Comparison of ENCODE assay signal across 8 cellular contexts in the genomic region with DNA sequence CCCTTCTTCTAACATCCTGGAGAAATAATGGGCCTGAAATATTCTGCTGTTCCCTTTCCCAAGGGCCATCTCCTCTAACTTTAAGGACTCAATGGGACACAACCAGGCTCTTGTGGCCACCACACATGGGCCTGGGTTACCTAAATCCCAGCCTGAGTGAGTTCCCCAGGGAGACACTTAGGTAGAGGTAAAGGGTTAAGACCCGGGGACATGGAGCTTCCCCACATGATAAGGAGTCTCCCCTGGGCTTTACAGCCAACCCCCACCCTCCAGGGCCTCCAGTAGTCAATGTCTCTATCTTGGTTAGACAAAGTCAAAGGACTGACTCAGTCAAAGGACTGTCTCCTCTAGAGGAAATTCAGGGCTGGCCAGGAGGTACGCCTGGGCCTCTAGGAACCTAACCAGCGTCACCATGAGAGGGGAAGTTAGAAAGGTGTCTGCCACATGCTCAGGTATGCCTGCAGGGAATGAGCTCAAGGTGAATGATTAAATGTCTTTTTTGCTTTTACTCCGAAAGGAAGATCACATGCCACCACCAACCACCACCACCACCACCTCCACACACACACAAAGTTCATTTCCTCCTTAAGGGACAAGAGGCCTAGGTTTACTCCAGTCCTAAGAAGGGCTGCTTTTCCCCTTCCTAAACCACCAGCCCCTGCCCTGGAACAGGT. TPM values are rescaled to one million over a fixed set of nuclear protein-coding genes. Genes with fewer than 3 reads are reported as not detected.
DNase-seq lines count a peak whose midpoint lies in the region; ATAC-seq and TF ChIP-seq lines count a peak whose summit lies in the region.

No MANE protein-coding gene starts in this region.

- TF ChIP-seq POLR2A in uterus (IDR thresholded peaks at IDR 0.05) = no peak

- peaks cover 5 to 24% (median 7%) of the 10 kb centered on the region in 3 donors for H3K27me3 Mint-ChIP-seq in CD14-positive monocyte (ENCODE audit: low read depth in 3 of 3)
- peaks cover 2% of the 10 kb centered on the region for H3K27me3 Mint-ChIP-seq in dendritic cell treated with granulocyte-macrophage colony-stimulating factor and Interleukin-4, amounts not matched to agents 40 ng/mL and 50 ng/mL, for 4 days

- peaks cover 54% of the 10 kb centered on the region for H3K4me1 Mint-ChIP-seq in CD14-positive monocyte
- H3K4me1 Mint-ChIP-seq in dendritic cell treated with granulocyte-macrophage colony-stimulating factor and Interleukin-4, amounts not matched to agents 40 ng/mL and 50 ng/mL, for 4 days (ENCODE audit: low read depth) = peaks cover 69% of the 10 kb centered on the region

- H3K36me3 ChIP-seq in SK-N-MC (ENCODE audit: insufficient read depth, low read length) (peaks cover 41% of the 10 kb centered on the region), mucosa of stomach (ENCODE audit: control insufficient read depth, insufficient read depth, low read length) (peaks cover 23% of the 10 kb centered on the region), uterus (no peaks in the 10 kb centered on the region), WERI-Rb-1 (peaks cover 3% of the 10 kb centered on the region)

- H3K27ac ChIP-seq in SK-N-MC = peak overlapping the region; percentile 76
- H3K27ac ChIP-seq in uterus = peak overlapping the region; percentile 96 to 99
- no peak overlapping the region for H3K27ac ChIP-seq in WERI-Rb-1

- no peak overlapping the region for H3K4me3 ChIP-seq in SK-N-MC
- H3K4me3 ChIP-seq in mucosa of stomach (ENCODE audit: low read length) = no peak overlapping the region
- no peak overlapping the region for H3K4me3 ChIP-seq in uterus
- no peak overlapping the region for H3K4me3 ChIP-seq in WERI-Rb-1 (ENCODE audit: low read depth, low read length)

- no peak for DNase-seq in CD14-positive monocyte (ENCODE audit: low spot score)
- DNase-seq in SK-N-MC (ENCODE audit: low read depth, low spot score) = no peak
- peak in 1 of 2 donors; percentile 48 for DNase-seq in uterus
- DNase-seq in WERI-Rb-1 = no peak

- no peak overlapping the region for H3K4me3 Mint-ChIP-seq in CD14-positive monocyte
- H3K4me3 Mint-ChIP-seq in dendritic cell treated with granulocyte-macrophage colony-stimulating factor and Interleukin-4, amounts not matched to agents 40 ng/mL and 50 ng/mL, for 4 days = no peak overlapping the region

- H3K27ac Mint-ChIP-seq in CD14-positive monocyte = peak overlapping the region; percentile 30 to 92 (median 82)
- peak overlapping the region; percentile 88 for H3K27ac Mint-ChIP-seq in dendritic cell treated with granulocyte-macrophage colony-stimulating factor and Interleukin-4, amounts not matched to agents 40 ng/mL and 50 ng/mL, for 4 days

- H3K9ac ChIP-seq in SK-N-MC (ENCODE audit: insufficient read length) (no peak overlapping the region), mucosa of stomach (ENCODE audit: low read length) (peak overlapping the region; percentile 31)

- H3K9me3 Mint-ChIP-seq in CD14-positive monocyte = peaks cover 0 to 6% (median 0%) of the 10 kb centered on the region in 7 donors
- H3K9me3 Mint-ChIP-seq in dendritic cell treated with granulocyte-macrophage colony-stimulating factor and Interleukin-4, amounts not matched to agents 40 ng/mL and 50 ng/mL, for 4 days = no peaks in the 10 kb centered on the region

- peaks cover 74% of the 10 kb centered on the region for H3K4me1 ChIP-seq in mucosa of stomach (ENCODE audit: control insufficient read depth, insufficient read depth, low read length)
- peaks cover 10 to 16% of the 10 kb centered on the region in 2 donors for H3K4me1 ChIP-seq in uterus

- intact Hi-C loops in CD14-positive monocyte (cut with micrococcal nuclease) (no loop called here), uterus (cut with DNase I; ENCODE audit: low total_unique reads) (loop anchor here (5.0 to 10.0 kb wide), 2 partner anchors 241 to 539 kb away; no protein-coding TSS in a partner anchor)
- intact Hi-C loops in dendritic cell treated with granulocyte-macrophage colony-stimulating factor and Interleukin-4, amounts not matched to agents 40 ng/mL and 50 ng/mL, for 4 days (cut with micrococcal nuclease) = loop anchor here (5.0 to 10.0 kb wide), 5 partner anchors 44 to 311 kb away; no protein-coding TSS in a partner anchor

- H3K27me3 ChIP-seq in mucosa of stomach (ENCODE audit: control insufficient read depth, insufficient read depth, low read length) (no peaks in the 10 kb centered on the region), uterus (no peaks in the 10 kb centered on the region), WERI-Rb-1 (ENCODE audit: insufficient read depth, low read depth, severe bottlenecking) (no peaks in the 10 kb centered on the region)

- H3K9me3 ChIP-seq in SK-N-MC (ENCODE audit: low read depth, low read length) (no peaks in the 10 kb centered on the region), mucosa of stomach (ENCODE audit: control insufficient read depth, low read length) (no peaks in the 10 kb centered on the region), uterus (no peaks in the 10 kb centered on the region), WERI-Rb-1 (ENCODE audit: severe bottlenecking) (no peaks in the 10 kb centered on the region)

- ATAC-seq in HG03280 (IDR thresholded peaks at IDR 0.05; ENCODE audit: unreplicated experiment) (no peak), GM19467 (IDR thresholded peaks at IDR 0.05; ENCODE audit: unreplicated experiment) (no peak)

- TF ChIP-seq CTCF in CD14-positive monocyte (IDR thresholded peaks at IDR 0.05) = no peak
- TF ChIP-seq CTCF in uterus (IDR thresholded peaks at IDR 0.05) = no peak
- TF ChIP-seq CTCF in WERI-Rb-1 (IDR thresholded peaks at IDR 0.05; ENCODE audit: low read depth, low read length) = no peak

- H3K36me3 Mint-ChIP-seq in CD14-positive monocyte = peaks cover 46 to 47% of the 10 kb centered on the region in 2 donors
- H3K36me3 Mint-ChIP-seq in dendritic cell treated with granulocyte-macrophage colony-stimulating factor and Interleukin-4, amounts not matched to agents 40 ng/mL and 50 ng/mL, for 4 days (ENCODE audit: low read depth) = peaks cover 50% of the 10 kb centered on the region

RNA-seq across cellular contexts. Expression of gene ZFP36L1, which starts 6.9 kb away (rescaled TPM):
- polyA plus RNA-seq in CD14-positive monocyte = 100 to 1,000 TPM; 151 to 185 TPM
- total RNA-seq in uterus = 100 to 1,000 TPM; 170 to 564 (median 315) TPM

Comparison
In these comparisons a context has a peak if more than half of its experiments do, and no peak if none do; other contexts are left out.
1. intact Hi-C loops: an anchor here in dendritic cell treated with granulocyte-macrophage colony-stimulating factor and Interleukin-4, amounts not matched to agents 40 ng/mL and 50 ng/mL, for 4 days (5.0 to 10.0 kb wide) and uterus (5.0 to 10.0 kb wide); none called in CD14-positive monocyte.